ENCODE assay signal across 24 cellular contexts in genomic region chr1:16196874-16197273, GRCh38. TPM values are rescaled to one million over a fixed set of nuclear protein-coding genes. Genes with fewer than 3 reads are reported as not detected.
"Had no signal": no experiment of that assay in that cellular context is flagged by ENCODE, and none has a peak within 500 bp of the region (broad histone marks: within the 10 kb centered on the region; RNA-seq: fewer than 3 reads in every experiment).

No MANE protein-coding gene starts in this region.

- H3K27me3 ChIP-seq: SJSA1 had no signal

- DNase-seq: KBM-7, MV-4-11, NCI-H1092, NCI-H1105 treated with DMSO at 0.1 percent for 48 hours, NCI-H1417 treated with DMSO at 0.1 percent for 48 hours, NCI-H146, NCI-H1694 treated with DMSO at 0.1 percent for 48 hours, NCI-H1930, NCI-H2081 treated with DMSO at 0.1 percent for 48 hours, NCI-H2171, NCI-H226, NCI-H446, NCI-H510A, NCI-H524 treated with DMSO at 0.1 percent for 48 hours, NCI-H69, NCI-H774, Right ventricle myocardium superior, RPMI8226, SIG-M5 had no signal

- H3K27ac Mint-ChIP-seq: IgD-negative memory B cell had no signal

- H3K9me3 ChIP-seq: SJSA1 had no signal

- FAIRE-seq: RCC 7860 had no signal

- H3K36me3 ChIP-seq: SJSA1 had no signal

- H3K4me3 ChIP-seq: SJSA1, SK-N-MC had no signal

- H3K27ac ChIP-seq: SJSA1 had no signal

- H3K27me3 Mint-ChIP-seq: IgD-negative memory B cell had no signal

- H3K9me3 Mint-ChIP-seq: IgD-negative memory B cell had no signal

- H3K4me3 Mint-ChIP-seq: IgD-negative memory B cell had no signal

RNA-seq across cellular contexts. Expression of gene ARHGEF19, which starts 15.6 kb away (rescaled TPM):
- total RNA-seq: HT1080 had no signal
